10 cellular contexts compared by ENCODE assay signal in genomic region chr6:35757461-35758123, GRCh38. TPM values are rescaled to one million over a fixed set of nuclear protein-coding genes. Genes with fewer than 3 reads are reported as not detected.
DNase-seq lines count a peak whose midpoint lies in the region; ATAC-seq and TF ChIP-seq lines count a peak whose summit lies in the region.
"Had no signal": no experiment of that assay in that cellular context is flagged by ENCODE, and none has a peak within 500 bp of the region (broad histone marks: within the 10 kb centered on the region; RNA-seq: fewer than 3 reads in every experiment).

No MANE protein-coding gene starts in this region.

- ATAC-seq in HCT116 (peak; percentile 94), GM21423 (IDR thresholded peaks at IDR 0.05; ENCODE audit: unreplicated experiment) (no peak)

- H3K36me3 ChIP-seq in HCT116 (ENCODE audit: control insufficient read depth in 1 of 2, insufficient read depth in 2 of 2, low read length in 2 of 2) (no peaks in the 10 kb centered on the region), vagina (no peaks in the 10 kb centered on the region)

- TF ChIP-seq CTCF in C4-2B (conservative IDR thresholded peaks at IDR 0.05): peak; percentile 27
- peak; percentile 49 to 86 (median 79); a peak in 5 of 6 replicates for TF ChIP-seq CTCF in HCT116 (IDR thresholded peaks at IDR 0.05 in 2 of 3, conservative IDR thresholded peaks at IDR 0.05 in 1 of 3; ENCODE audit: borderline replicate concordance in 1 of 3, insufficient read depth in 1 of 3, low read depth in 2 of 3, low read length in 2 of 3)
- TF ChIP-seq CTCF in vagina (IDR thresholded peaks at IDR 0.05): no peak

- POLR2A ChIA-PET in HCT116 (lab: Charles Lee): interaction anchor here (0.6 to 1.1 kb wide), 3 partner anchors 11 to 1056 kb away, joined by 3 to 4 read pairs (median 3); no protein-coding TSS in a partner anchor

- H4K20me1 ChIP-seq in HCT116 (ENCODE audit: insufficient read depth): no peaks in the 10 kb centered on the region

- H3K4me1 ChIP-seq in HCT116 (ENCODE audit: control insufficient read depth in 1 of 2, insufficient read depth in 2 of 2, low read length in 2 of 2) (peaks cover 0 to 13% of the 10 kb centered on the region in 2 experiments; a peak in 1 of 4 replicates), vagina (no peaks in the 10 kb centered on the region)

- RAD21 ChIA-PET in HCT116 (lab: Charles Lee; ENCODE audit: low non-redundant PET in 1 of 2, low total read pairs in 2 of 2, uncharacterized antibody in 2 of 2, unreplicated experiment in 2 of 2): interaction anchor here in 1 of 2 experiments (0.6 kb wide), 1 partner anchor 235 kb away, joined by 5 read pairs; no protein-coding TSS in a partner anchor

- H3K27ac ChIP-seq in C4-2B: no peak overlapping the region
- H3K27ac ChIP-seq in HCT116 (ENCODE audit: low read depth, low read length): no peak overlapping the region
- no peak overlapping the region for H3K27ac ChIP-seq in vagina

- peak; percentile 65 for TF ChIP-seq RAD21 in HCT116 (IDR thresholded peaks at IDR 0.05; ENCODE audit: low read depth)

- H3K9me2 ChIP-seq in HCT116 (ENCODE audit: insufficient read depth): no peaks in the 10 kb centered on the region

- DNase-seq in HCT116 (ENCODE audit: low read depth, low spot score): peak; percentile 71
- peak; percentile 50 for DNase-seq in SKM-1 (lab: John Stamatoyannopoulos, UW; ENCODE audit: unreplicated experiment)
- DNase-seq in iPS-NIHi11 (ENCODE audit: low spot score): peak; percentile 55
- DNase-seq in NCI-H1436 (lab: John Stamatoyannopoulos, UW): no peak
- DNase-seq in NCI-H774 (lab: John Stamatoyannopoulos, UW): no peak
- DNase-seq in vagina (ENCODE audit: extremely low spot score in 2 of 2): no peak

- H3K79me2 ChIP-seq in HCT116 (ENCODE audit: insufficient read depth, low read length): no peaks in the 10 kb centered on the region

- no peak overlapping the region for H3K9ac ChIP-seq in HCT116 (ENCODE audit: low read length)

- H3K9me3 ChIP-seq in HCT116 (ENCODE audit: control insufficient read depth in 1 of 2, insufficient read depth in 1 of 2, low read depth in 1 of 2, low read length in 2 of 2): no peaks in the 10 kb centered on the region
- no peaks in the 10 kb centered on the region for H3K9me3 ChIP-seq in vagina

- H3K4me3 ChIP-seq in HCT116 (replicated peaks in 1 of 2; ENCODE audit: low read depth in 1 of 2, low read length in 2 of 2): no peak overlapping the region
- H3K4me3 ChIP-seq in vagina: no peak overlapping the region

- no peak overlapping the region for H3K4me2 ChIP-seq in HCT116 (ENCODE audit: low read length)

- H3K27me3 ChIP-seq in HCT116 (ENCODE audit: insufficient read depth, low read length): no peaks in the 10 kb centered on the region
- H3K27me3 ChIP-seq in vagina: no peaks in the 10 kb centered on the region

- BruUV-seq in HCT116 (replicated peaks; lab: Mats Ljungman, UMichigan): no TSS peak

- intact Hi-C loops in HCT116 (cut with micrococcal nuclease): loop anchor here (5.0 kb wide), 2 partner anchors 175 to 235 kb away; no protein-coding TSS in a partner anchor
- intact Hi-C loops in vagina (cut with DNase I): no loop called here

- CTCF ChIA-PET in HCT116 (lab: Charles Lee): interaction anchor here (1.0 to 2.0 kb wide), 9 partner anchors 9 to 234 kb away, joined by 3 to 12 read pairs (median 6); partner anchors contain the start of gene ARMC12

- H2AFZ ChIP-seq in HCT116 (ENCODE audit: low read depth, low read length, poor library complexity, severe bottlenecking): peak overlapping the region; percentile 56

- TF ChIP-seq POLR2A in HCT116 (IDR thresholded peaks at IDR 0.05; ENCODE audit: borderline replicate concordance, extremely low read depth, insufficient read depth, insufficient read length) (no peak), vagina (IDR thresholded peaks at IDR 0.05) (no peak)

TF ChIP-seq in HCT116, 20 proteins besides CTCF, POLR2A, EP300 and RAD21:
- TF ChIP-seq TCF7L2 (IDR thresholded peaks at IDR 0.05; ENCODE audit: borderline replicate concordance, extremely low read depth, insufficient read depth, insufficient read length) (no peak), SIN3A (IDR thresholded peaks at IDR 0.05; ENCODE audit: low read depth) (no peak)
- TF ChIP-seq, protein P1, sequence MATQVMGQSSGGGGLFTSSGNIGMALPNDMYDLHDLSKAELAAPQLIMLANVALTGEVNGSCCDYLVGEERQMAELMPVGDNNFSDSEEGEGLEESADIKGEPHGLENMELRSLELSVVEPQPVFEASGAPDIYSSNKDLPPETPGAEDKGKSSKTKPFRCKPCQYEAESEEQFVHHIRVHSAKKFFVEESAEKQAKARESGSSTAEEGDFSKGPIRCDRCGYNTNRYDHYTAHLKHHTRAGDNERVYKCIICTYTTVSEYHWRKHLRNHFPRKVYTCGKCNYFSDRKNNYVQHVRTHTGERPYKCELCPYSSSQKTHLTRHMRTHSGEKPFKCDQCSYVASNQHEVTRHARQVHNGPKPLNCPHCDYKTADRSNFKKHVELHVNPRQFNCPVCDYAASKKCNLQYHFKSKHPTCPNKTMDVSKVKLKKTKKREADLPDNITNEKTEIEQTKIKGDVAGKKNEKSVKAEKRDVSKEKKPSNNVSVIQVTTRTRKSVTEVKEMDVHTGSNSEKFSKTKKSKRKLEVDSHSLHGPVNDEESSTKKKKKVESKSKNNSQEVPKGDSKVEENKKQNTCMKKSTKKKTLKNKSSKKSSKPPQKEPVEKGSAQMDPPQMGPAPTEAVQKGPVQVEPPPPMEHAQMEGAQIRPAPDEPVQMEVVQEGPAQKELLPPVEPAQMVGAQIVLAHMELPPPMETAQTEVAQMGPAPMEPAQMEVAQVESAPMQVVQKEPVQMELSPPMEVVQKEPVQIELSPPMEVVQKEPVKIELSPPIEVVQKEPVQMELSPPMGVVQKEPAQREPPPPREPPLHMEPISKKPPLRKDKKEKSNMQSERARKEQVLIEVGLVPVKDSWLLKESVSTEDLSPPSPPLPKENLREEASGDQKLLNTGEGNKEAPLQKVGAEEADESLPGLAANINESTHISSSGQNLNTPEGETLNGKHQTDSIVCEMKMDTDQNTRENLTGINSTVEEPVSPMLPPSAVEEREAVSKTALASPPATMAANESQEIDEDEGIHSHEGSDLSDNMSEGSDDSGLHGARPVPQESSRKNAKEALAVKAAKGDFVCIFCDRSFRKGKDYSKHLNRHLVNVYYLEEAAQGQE (IDR thresholded peaks at IDR 0.05; ENCODE audit: low read depth): no peak

RNA-seq across cellular contexts. Expression of gene CLPSL2, which starts 18.8 kb away (rescaled TPM):
- total RNA-seq in HCT116 (2021; ENCODE audit: unreplicated experiment): 1.7 TPM
- 1.1 and 3.6 TPM in 2 replicates for polyA plus RNA-seq in HCT116 (2012)
- not detected for total RNA-seq in vagina
- total RNA-seq: mononuclear cell, urinary bladder had no signal
- polyA plus RNA-seq: urinary bladder had no signal

RNA-seq across cellular contexts. Expression of gene ARMC12, which starts 20.8 kb away (rescaled TPM):
- total RNA-seq in HCT116 (2021; ENCODE audit: unreplicated experiment) (0.79 TPM), vagina (not detected)
- polyA plus RNA-seq in HCT116 (2012): 0.75 and 1.2 TPM in 2 replicates
- total RNA-seq: urinary bladder had no signal

RNA-seq across cellular contexts. Expression of gene CLPSL1, which starts 23.2 kb away (rescaled TPM):
- not detected for total RNA-seq in HCT116 (2021; ENCODE audit: unreplicated experiment)
- polyA plus RNA-seq in HCT116 (2012): 0.16 and 0.36 TPM in 2 replicates
- total RNA-seq in vagina: not detected
- total RNA-seq: mononuclear cell, urinary bladder had no signal
- polyA plus RNA-seq: urinary bladder had no signal

RNA-seq across cellular contexts. Expression of gene CLPS, which starts 39.5 kb away (rescaled TPM):
- total RNA-seq in HCT116 (2021; ENCODE audit: unreplicated experiment) (6.4 TPM), vagina (not detected)
- not detected in 2 replicates for polyA plus RNA-seq in HCT116 (2012)
- total RNA-seq: mononuclear cell, urinary bladder had no signal

RNA-seq across cellular contexts. Expression of gene LHFPL5, which starts 47.6 kb away (rescaled TPM):
- total RNA-seq in HCT116 (2021; ENCODE audit: unreplicated experiment) (0.71 TPM), vagina (not detected)
- polyA plus RNA-seq in HCT116 (2012): 0.95 and 1.2 TPM in 2 replicates
- total RNA-seq: mononuclear cell, urinary bladder had no signal
- polyA plus RNA-seq: urinary bladder had no signal

Comparison
In these comparisons a context has a peak if more than half of its experiments do, and no peak if none do; other contexts are left out.
1. CTCF ChIP-seq: peak in C4-2B (single experiment) and HCT116 (3 of 3); none in vagina (0 of 3).
2. DNase-seq: peak in HCT116 (single experiment), SKM-1 (single experiment) and iPS-NIHi11 (single experiment); none in NCI-H1436 (single experiment), NCI-H774 (single experiment) and vagina (0 of 2).